ENCODE assay signal across 9 cellular contexts in genomic region chr12:116693259-116694227, GRCh38. TPM values are rescaled to one million over a fixed set of nuclear protein-coding genes. Genes with fewer than 3 reads are reported as not detected.
DNase-seq lines count a peak whose midpoint lies in the region; ATAC-seq and TF ChIP-seq lines count a peak whose summit lies in the region.
"Had no signal": no experiment of that assay in that cellular context is flagged by ENCODE, and none has a peak within 500 bp of the region (broad histone marks: within the 10 kb centered on the region; RNA-seq: fewer than 3 reads in every experiment).

No MANE protein-coding gene starts in this region.

- DNase-seq in AG04449 (ENCODE audit: low read depth, low spot score) (no peak), NCI-H1694 treated with DMSO at 0.1 percent for 48 hours (lab: John Stamatoyannopoulos, UW) (peak; percentile 19), astrocyte of the spinal cord (ENCODE audit: low read depth, low spot score) (no peak), right lobe of liver (peak; percentile 54 to 85 (median 75)), hippocampal formation (lab: John Stamatoyannopoulos, UW) (no peak), tibial nerve (ENCODE audit: low spot score in 2 of 2) (no peak), LoVo (ENCODE audit: low spot score) (no peak)

- H3K9me3 ChIP-seq in right lobe of liver (no peaks in the 10 kb centered on the region), tibial nerve (no peaks in the 10 kb centered on the region)
- H3K9me3 ChIP-seq: adrenal gland had no signal

- H3K4me3 ChIP-seq in AG04449 (ENCODE audit: low read depth, low read length) (peak overlapping the region; percentile 15; the same call in 1 of the 2 replicates), astrocyte of the spinal cord (ENCODE audit: low read depth, low read length) (peak overlapping the region; percentile 8), right lobe of liver (peak overlapping the region; percentile 15 to 42 (median 25)), tibial nerve (peak overlapping the region in 2 of 4 donors; percentile 3 to 32)

- in situ Hi-C loops in astrocyte of the spinal cord (cut with HindIII; ENCODE audit: low sequenced_read_pairs): no loop called here

- CTCF ChIA-PET in AG04449 (lab: Yijun Ruan, JAX): interaction anchor here (1.2 to 4.7 kb wide), 3 partner anchors 8 to 16 kb away, joined by 3 to 27 read pairs (median 11); no protein-coding TSS in a partner anchor

- no peaks in the 10 kb centered on the region for H3K36me3 ChIP-seq in right lobe of liver
- no peaks in the 10 kb centered on the region for H3K36me3 ChIP-seq in tibial nerve
- H3K36me3 ChIP-seq: adrenal gland had no signal

- H3K4me1 ChIP-seq in right lobe of liver: peaks cover 0 to 24% (median 0%) of the 10 kb centered on the region in 4 donors
- peaks cover 0 to 16% (median 0%) of the 10 kb centered on the region in 4 donors for H3K4me1 ChIP-seq in tibial nerve

- POLR2A ChIA-PET in AG04449 (lab: Yijun Ruan, JAX): interaction anchor here (0.6 kb wide), 1 partner anchor 429 kb away, joined by 3 read pairs; no protein-coding TSS in a partner anchor

- no peak overlapping the region for H3K27ac ChIP-seq in right lobe of liver
- H3K27ac ChIP-seq in tibial nerve: no peak overlapping the region
- H3K27ac ChIP-seq: adrenal gland had no signal

- H3K27me3 ChIP-seq in right lobe of liver: no peaks in the 10 kb centered on the region
- peaks cover 0 to 47% of the 10 kb centered on the region in 2 donors for H3K27me3 ChIP-seq in tibial nerve

- WGBS in right lobe of liver (ENCODE audit: insufficient coverage, low coverage, low lambda C conversion rate, missing lambda C conversion rate): 23% methylated on average over 13 of the region's 34 CpGs
- 18 to 23% methylated on average over 34 of the region's 34 CpGs for WGBS in tibial nerve, 2 donors

- no peak for TF ChIP-seq EP300 in tibial nerve (IDR thresholded peaks at IDR 0.05)

- TF ChIP-seq POLR2A in right lobe of liver (IDR thresholded peaks at IDR 0.05): no peak
- no peak for TF ChIP-seq POLR2A in tibial nerve (IDR thresholded peaks at IDR 0.05)

- TF ChIP-seq CTCF in AG04449 (IDR thresholded peaks at IDR 0.05; ENCODE audit: insufficient read depth, low read length, missing control alignments) (no peak), astrocyte of the spinal cord (IDR thresholded peaks at IDR 0.05; ENCODE audit: low read depth, low read length) (peak; percentile 4), right lobe of liver (IDR thresholded peaks at IDR 0.05) (no peak), tibial nerve (IDR thresholded peaks at IDR 0.05) (no peak)

- intact Hi-C loops in right lobe of liver (cut with DNase I): no loop called here

- peak; percentile 75 to 87 (median 80) for ATAC-seq in right lobe of liver
- no peak for ATAC-seq in GM21526 (IDR thresholded peaks at IDR 0.05; ENCODE audit: low FRiP score, unreplicated experiment)

RNA-seq across cellular contexts. Expression of gene SPRING1, which starts 44.3 kb away (rescaled TPM):
- total RNA-seq in right lobe of liver: 10 to 100 TPM in 4 of 6 experiments, 1 to 10 TPM in 2; 4.9 to 18.7 (median 12.0) TPM
- total RNA-seq in tibial nerve: 10 to 100 TPM; 13.9 to 18.6 (median 14.9) TPM

RNA-seq across cellular contexts. Expression of gene RNFT2, which starts 44.6 kb away (rescaled TPM):
- total RNA-seq in right lobe of liver (1 to 10 TPM in 2 of 6 experiments, under 1 TPM in 4; 0.09 to 2.1 (median 0.75) TPM), tibial nerve (1 to 10 TPM in 3 of 4 donors, under 1 TPM in 1; 0.59 to 5.9 (median 2.5) TPM)

Comparison
In these comparisons a context has a peak if more than half of its experiments do, and no peak if none do; other contexts are left out.
1. DNase-seq: peak in NCI-H1694 treated with DMSO at 0.1 percent for 48 hours (single experiment) and right lobe of liver (3 of 3); none in AG04449 (single experiment), astrocyte of the spinal cord (single experiment), hippocampal formation (0 of 2), tibial nerve (0 of 2) and LoVo (single experiment).